In genomic region chr21:43658769-43659135, GRCh38 we compare ENCODE assay signal across 8 cellular contexts. TPM values are rescaled to one million over a fixed set of nuclear protein-coding genes. Genes with fewer than 3 reads are reported as not detected.
DNase-seq lines count a peak whose midpoint lies in the region; ATAC-seq, FAIRE-seq and TF ChIP-seq lines count a peak whose summit lies in the region.

No MANE protein-coding gene starts in this region.

- peak; percentile 38 for DNase-seq in COLO668 (lab: John Stamatoyannopoulos, UW; ENCODE audit: unreplicated experiment)
- DNase-seq in PC-9, result no peak
- DNase-seq in endothelial cell of umbilical vein (ENCODE audit: low read depth, low spot score), result no peak
- DNase-seq in mucosa of gallbladder (ENCODE audit: low spot score), result no peak
- no peak for DNase-seq in SHP77 (lab: John Stamatoyannopoulos, UW)

- H3K9me3 ChIP-seq in PC-9 (ENCODE audit: insufficient read depth, low read depth) (no peaks in the 10 kb centered on the region), endothelial cell of umbilical vein (replicated peaks; ENCODE audit: control insufficient read depth, insufficient read depth, low read length) (no peaks in the 10 kb centered on the region), neutrophil (no peaks in the 10 kb centered on the region)

- intact Hi-C loops in PC-9 (cut with micrococcal nuclease; ENCODE audit: unreplicated experiment) (loop anchor here (5.0 to 10.0 kb wide), 3 partner anchors 54 to 126 kb away; partner anchors contain the start of gene RRP1), endothelial cell of umbilical vein (cut with micrococcal nuclease) (loop anchor here (5.0 kb wide), 1 partner anchor 326 kb away; no protein-coding TSS in a partner anchor)

- CTCF ChIA-PET in PC-9 (lab: Charles Lee), result no interaction called here
- CTCF ChIA-PET in endothelial cell of umbilical vein (lab: Charles Lee), result no interaction called here

- H2AFZ ChIP-seq in PC-9 (peak overlapping the region; percentile 94), endothelial cell of umbilical vein (ENCODE audit: low read depth, low read length) (peak overlapping the region; percentile 74)

- no peak overlapping the region for H3K9ac ChIP-seq in endothelial cell of umbilical vein (replicated peaks; ENCODE audit: extremely low read depth, insufficient read depth, low read length)

- H3K79me2 ChIP-seq in PC-9 (ENCODE audit: low read depth) (peaks cover 34% of the 10 kb centered on the region), endothelial cell of umbilical vein (ENCODE audit: control insufficient read depth, insufficient read depth, low read length) (peaks cover 39% of the 10 kb centered on the region)

- no peaks in the 10 kb centered on the region for H3K9me1 ChIP-seq in endothelial cell of umbilical vein (replicated peaks; ENCODE audit: control insufficient read depth, extremely low read depth, insufficient read depth, low read length)

- TF ChIP-seq POLR2A in endothelial cell of umbilical vein (IDR thresholded peaks at IDR 0.05; ENCODE audit: low read depth, low read length), result no peak

- H3K4me1 ChIP-seq in PC-9 (replicated peaks; ENCODE audit: insufficient read depth) (peaks cover 33% of the 10 kb centered on the region), endothelial cell of umbilical vein (ENCODE audit: control insufficient read depth, extremely low read depth, insufficient read depth, low read length) (peaks cover 54% of the 10 kb centered on the region), neutrophil (ENCODE audit: control insufficient read depth in 1 of 2, insufficient read depth in 1 of 2, low read depth in 1 of 2, low read length in 1 of 2) (peaks cover 16 to 22% of the 10 kb centered on the region in 2 experiments)

- POLR2A ChIA-PET in PC-9 (lab: Charles Lee; ENCODE audit: unreplicated experiment), result no interaction called here
- POLR2A ChIA-PET in endothelial cell of umbilical vein (lab: Charles Lee), result no interaction called here

- no peaks in the 10 kb centered on the region for H3K27me3 ChIP-seq in PC-9 (ENCODE audit: insufficient read depth, low read depth)
- no peaks in the 10 kb centered on the region for H3K27me3 ChIP-seq in endothelial cell of umbilical vein (ENCODE audit: control insufficient read depth in 2 of 2, insufficient read depth in 2 of 2, low read length in 2 of 2)
- peaks cover 46% of the 10 kb centered on the region for H3K27me3 ChIP-seq in neutrophil

- H3K9me2 ChIP-seq in PC-9 (ENCODE audit: insufficient read depth), result no peaks in the 10 kb centered on the region

- peaks cover 30% of the 10 kb centered on the region for H3F3A ChIP-seq in PC-9 (ENCODE audit: insufficient read depth, low read depth)

- H4K20me1 ChIP-seq in PC-9 (ENCODE audit: insufficient read depth) (no peaks in the 10 kb centered on the region), endothelial cell of umbilical vein (replicated peaks; ENCODE audit: control insufficient read depth, extremely low read depth, insufficient read depth, low read length) (no peaks in the 10 kb centered on the region)

- H3K4me2 ChIP-seq in PC-9, result peak overlapping the region; percentile 97
- H3K4me2 ChIP-seq in endothelial cell of umbilical vein (ENCODE audit: insufficient read depth, low read length), result no peak overlapping the region

- BruUV-seq in PC-9 (replicated peaks; lab: Mats Ljungman, UMichigan), result no TSS peak
- BruUV-seq in endothelial cell of umbilical vein (replicated peaks; lab: Mats Ljungman, UMichigan), result no TSS peak

- peak; percentile 50 for FAIRE-seq in endothelial cell of umbilical vein (lab: Jason Lieb, UNC)

- peak overlapping the region; percentile 65 for H3K27ac ChIP-seq in PC-9
- H3K27ac ChIP-seq in endothelial cell of umbilical vein (ENCODE audit: insufficient read depth, low read depth, low read length), result peak overlapping the region; percentile 77
- H3K27ac ChIP-seq in neutrophil, result no peak overlapping the region

- H3K4me3 ChIP-seq in PC-9, result peak overlapping the region; percentile 91; the same call in 1 of the 2 replicates
- H3K4me3 ChIP-seq in endothelial cell of umbilical vein (replicated peaks in 1 of 3; ENCODE audit: insufficient read depth in 1 of 3, low read depth in 1 of 3, low read length in 3 of 3), result no peak overlapping the region
- H3K4me3 ChIP-seq in neutrophil (ENCODE audit: low read depth in 1 of 2, low read length in 1 of 2), result peak overlapping the region; percentile 80 to 83

- dilution Hi-C loops in endothelial cell of umbilical vein (cut with MboI; ENCODE audit: extremely low pct_ligation_motif_present, low sequenced_read_pairs), result no loop called here

- TF ChIP-seq CTCF in PC-9 (conservative IDR thresholded peaks at IDR 0.05) (no peak), endothelial cell of umbilical vein (IDR thresholded peaks at IDR 0.05; ENCODE audit: extremely low read depth in 1 of 2, insufficient read depth in 1 of 2, low read depth in 1 of 2, low read length in 2 of 2) (no peak), neutrophil (IDR thresholded peaks at IDR 0.05) (no peak)

- H3K36me3 ChIP-seq in PC-9 (ENCODE audit: low read depth) (no peaks in the 10 kb centered on the region), endothelial cell of umbilical vein (ENCODE audit: control insufficient read depth in 2 of 2, extremely low read depth in 1 of 2, insufficient read depth in 2 of 2, low read length in 2 of 2) (peaks cover 6 to 9% of the 10 kb centered on the region in 2 experiments), neutrophil (peaks cover 5% of the 10 kb centered on the region)

- ATAC-seq in GM18511 (IDR thresholded peaks at IDR 0.05; ENCODE audit: unreplicated experiment) (no peak), GM18517 (IDR thresholded peaks at IDR 0.05; ENCODE audit: unreplicated experiment) (no peak)

TF ChIP-seq in endothelial cell of umbilical vein, 7 proteins besides CTCF, POLR2A, EP300 and RAD21:
- TF ChIP-seq FOS (IDR thresholded peaks at IDR 0.05; ENCODE audit: borderline replicate concordance, insufficient read depth, low read length) (no peak), JUN (IDR thresholded peaks at IDR 0.05; ENCODE audit: borderline replicate concordance, insufficient read depth, insufficient read length, low read depth) (no peak), GATA2 (IDR thresholded peaks at IDR 0.05; ENCODE audit: insufficient read depth, insufficient read length, low read depth, low read length) (no peak), POLR2AphosphoS5 (IDR thresholded peaks at IDR 0.05; ENCODE audit: insufficient read depth, low read depth, low read length) (no peak), MYC (IDR thresholded peaks at IDR 0.05; ENCODE audit: low read depth, low read length) (no peak)
- TF ChIP-seq, protein P1, sequence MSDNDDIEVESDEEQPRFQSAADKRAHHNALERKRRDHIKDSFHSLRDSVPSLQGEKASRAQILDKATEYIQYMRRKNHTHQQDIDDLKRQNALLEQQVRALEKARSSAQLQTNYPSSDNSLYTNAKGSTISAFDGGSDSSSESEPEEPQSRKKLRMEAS (IDR thresholded peaks at IDR 0.05; ENCODE audit: insufficient read depth, insufficient read length), result no peak

RNA-seq across cellular contexts. Expression of gene HSF2BP, which starts 0.5 kb away (rescaled TPM):
- 4.6 and 7.3 TPM in 2 replicates for total RNA-seq in PC-9 (2021)
- total RNA-seq in endothelial cell of umbilical vein, result 0.55 and 0.67 TPM in 2 replicates
- 0.37 and 0.41 TPM in 2 replicates for polyA plus RNA-seq in endothelial cell of umbilical vein
- 0.41 and 0.58 TPM in 2 replicates for polyA plus RNA-seq in endothelial cell of umbilical vein (2011; cell fraction: cytosol; rRNA removed)
- 0.43 and 0.61 TPM in 2 replicates for polyA plus RNA-seq in endothelial cell of umbilical vein (2011; cell fraction: nucleus; rRNA removed)
- 0.39 and 0.57 TPM in 2 replicates for polyA plus RNA-seq in endothelial cell of umbilical vein (2012)
- polyA minus RNA-seq in endothelial cell of umbilical vein, result 0.58 and 0.70 TPM in 2 replicates
- polyA minus RNA-seq in endothelial cell of umbilical vein (2011; cell fraction: cytosol; rRNA and poly(A)+ RNA removed), result 2.2 TPM
- polyA minus RNA-seq in endothelial cell of umbilical vein (2011; cell fraction: nucleus; rRNA and poly(A)+ RNA removed), result 0.96 and 1.0 TPM in 2 replicates
- total RNA-seq in mucosa of gallbladder, result 0.26 TPM

RNA-seq across cellular contexts. Expression of gene RRP1B, which starts 0.6 kb away (rescaled TPM):
- total RNA-seq in PC-9 (2021) (26.1 and 26.3 TPM in 2 replicates), endothelial cell of umbilical vein (39.9 and 40.1 TPM in 2 replicates), mucosa of gallbladder (16.5 TPM)
- 11.6 and 13.0 TPM in 2 replicates for polyA plus RNA-seq in endothelial cell of umbilical vein
- 16.1 and 16.6 TPM in 2 replicates for polyA plus RNA-seq in endothelial cell of umbilical vein (2011; cell fraction: cytosol; rRNA removed)
- polyA plus RNA-seq in endothelial cell of umbilical vein (2011; cell fraction: nucleus; rRNA removed), result 18.7 and 22.4 TPM in 2 replicates
- 28.5 and 31.5 TPM in 2 replicates for polyA plus RNA-seq in endothelial cell of umbilical vein (2012)
- 22.3 and 22.7 TPM in 2 replicates for polyA minus RNA-seq in endothelial cell of umbilical vein
- polyA minus RNA-seq in endothelial cell of umbilical vein (2011; cell fraction: cytosol; rRNA and poly(A)+ RNA removed), result 32.8 TPM
- 11.1 and 11.7 TPM in 2 replicates for polyA minus RNA-seq in endothelial cell of umbilical vein (2011; cell fraction: nucleus; rRNA and poly(A)+ RNA removed)

Comparison
In these comparisons a context has a peak if more than half of its experiments do, and no peak if none do; other contexts are left out.
1. H3K4me3 ChIP-seq: peak in PC-9 (single experiment) and neutrophil (2 of 2); none in endothelial cell of umbilical vein (0 of 3).